Comparison of ENCODE assay signal across 7 cellular contexts in the genomic region with DNA sequence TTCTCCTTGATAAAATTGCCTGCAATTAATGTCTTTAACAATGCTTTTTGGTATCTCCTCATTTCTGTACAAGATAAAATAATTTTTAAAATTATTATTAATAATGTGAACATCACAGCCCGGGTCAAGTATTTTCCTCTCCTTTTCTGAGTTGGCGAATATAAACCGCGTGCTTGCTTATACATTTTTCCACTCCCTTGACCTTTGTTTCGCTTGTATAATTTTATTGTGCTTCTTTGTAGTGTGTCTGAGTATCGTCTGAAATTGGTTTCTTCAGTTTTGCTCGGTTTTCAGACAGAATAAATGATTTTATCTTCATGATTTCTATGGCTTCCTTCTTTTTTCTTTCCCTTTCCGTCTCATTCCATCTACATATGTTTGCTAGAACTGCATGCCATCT.
"Had no signal": no experiment of that assay in that cellular context is flagged by ENCODE, and none has a peak within 500 bp of the region (broad histone marks: within the 10 kb centered on the region; RNA-seq: fewer than 3 reads in every experiment).

No MANE protein-coding gene starts in this region.

- H3K27ac ChIP-seq: HL-60 had no signal

- DNase-seq: IMR-90, KBM-7, KG1 had no signal

- ATAC-seq: HepG2, K562 had no signal

- FAIRE-seq: HepG2, HTR-8/SVneo, K562 had no signal

- H3K4me3 ChIP-seq: K562 had no signal
